ENCODE assay signal across 1 cellular context in genomic region chr1:205591522-205592351, GRCh38.
TF ChIP-seq lines count a peak whose summit lies in the region.

No MANE protein-coding gene starts in this region.

TF ChIP-seq in GM12878, 131 proteins besides CTCF, POLR2A, EP300 and RAD21 (continued from another document and continues in another):
- TF ChIP-seq EZH2 (IDR thresholded peaks at IDR 0.05; ENCODE audit: borderline replicate concordance, control insufficient read depth, low read depth, low read length): no peak
- TF ChIP-seq RCOR1 (conservative IDR thresholded peaks at IDR 0.05; ENCODE audit: low read depth, low read length): no peak
- peak; percentile 37 for TF ChIP-seq MEF2B (IDR thresholded peaks at IDR 0.05; ENCODE audit: partially characterized antibody, poor library complexity, severe bottlenecking)
- TF ChIP-seq RBBP5 (conservative IDR thresholded peaks at IDR 0.05): no peak
- TF ChIP-seq RUNX3 (IDR thresholded peaks at IDR 0.05; ENCODE audit: low read length): peak; percentile 90
- no peak for TF ChIP-seq NRF1 (conservative IDR thresholded peaks at IDR 0.05; ENCODE audit: low read depth, low read length)
- TF ChIP-seq BHLHE40 (IDR thresholded peaks at IDR 0.05; ENCODE audit: borderline replicate concordance in 1 of 2, low read depth in 2 of 2, low read length in 1 of 2): peak in 1 of 2 experiments; percentile 65; a peak in 2 of 4 replicates
- TF ChIP-seq ATF2 (IDR thresholded peaks at IDR 0.05; ENCODE audit: low read length): no peak
- no peak for TF ChIP-seq STAT3 (IDR thresholded peaks at IDR 0.05; ENCODE audit: low read depth, low read length)
- no peak for TF ChIP-seq KAT2A (conservative IDR thresholded peaks at IDR 0.05; ENCODE audit: control insufficient read depth, low read depth, low read length)
- peak; percentile 44; the same call in 1 of the 2 replicates for TF ChIP-seq MAX (IDR thresholded peaks at IDR 0.05; ENCODE audit: low read depth, low read length)
- no peak for TF ChIP-seq ESRRA (IDR thresholded peaks at IDR 0.05; ENCODE audit: low read length)
- TF ChIP-seq POLR2AphosphoS2 (IDR thresholded peaks at IDR 0.05; ENCODE audit: low read depth, low read length): no peak
- peak; percentile 90 for TF ChIP-seq IKZF2 (IDR thresholded peaks at IDR 0.05)
- no peak for TF ChIP-seq JUND (IDR thresholded peaks at IDR 0.05; ENCODE audit: low read depth, low read length)
- no peak for TF ChIP-seq PBX3 (IDR thresholded peaks at IDR 0.05; ENCODE audit: insufficient replicate concordance, low read depth, low read length)
- TF ChIP-seq ASH2L (IDR thresholded peaks at IDR 0.05; ENCODE audit: borderline replicate concordance, low read depth): no peak
- TF ChIP-seq ZNF592 (IDR thresholded peaks at IDR 0.05): peak; percentile 59; the same call in 1 of the 2 replicates
- TF ChIP-seq NR2C1 (IDR thresholded peaks at IDR 0.05): no peak
- no peak for TF ChIP-seq KDM1A (IDR thresholded peaks at IDR 0.05; ENCODE audit: borderline replicate concordance)
- TF ChIP-seq ZNF207 (IDR thresholded peaks at IDR 0.05; ENCODE audit: borderline replicate concordance): peak; percentile 96
- no peak for TF ChIP-seq BMI1 (IDR thresholded peaks at IDR 0.05; ENCODE audit: borderline replicate concordance)
- peak; percentile 95 for TF ChIP-seq IKZF1 (conservative IDR thresholded peaks at IDR 0.05)
- no peak for TF ChIP-seq TCF3 (IDR thresholded peaks at IDR 0.05; ENCODE audit: borderline replicate concordance, insufficient read depth, low read depth, low read length)
- no peak for TF ChIP-seq USF2 (IDR thresholded peaks at IDR 0.05; ENCODE audit: borderline replicate concordance, low read depth, low read length)
- TF ChIP-seq SUPT20H (IDR thresholded peaks at IDR 0.05; ENCODE audit: borderline replicate concordance, control insufficient read depth, low read depth, low read length): no peak
- TF ChIP-seq JUNB (IDR thresholded peaks at IDR 0.05): no peak
- 0 out of 2 replicates have a peak, but pooled peaks have one; percentile 43 for TF ChIP-seq NKRF (conservative IDR thresholded peaks at IDR 0.05)
- TF ChIP-seq CBX5 (IDR thresholded peaks at IDR 0.05; ENCODE audit: low read depth): peak; percentile 70; the same call in 1 of the 2 replicates
- TF ChIP-seq WRNIP1 (IDR thresholded peaks at IDR 0.05; ENCODE audit: borderline replicate concordance, low read depth, low read length): no peak
- TF ChIP-seq FOS (IDR thresholded peaks at IDR 0.05; ENCODE audit: borderline replicate concordance, extremely low read depth, insufficient read length): no peak
- TF ChIP-seq E4F1 (IDR thresholded peaks at IDR 0.05; ENCODE audit: borderline replicate concordance, partially characterized antibody): peak; percentile 50
- TF ChIP-seq NBN (IDR thresholded peaks at IDR 0.05): peak; percentile 98
- TF ChIP-seq MXI1 (IDR thresholded peaks at IDR 0.05; ENCODE audit: low read depth, low read length): peak; percentile 41; the same call in 1 of the 2 replicates
- peak; percentile 84; the same call in 1 of the 2 replicates for TF ChIP-seq CHD1 (IDR thresholded peaks at IDR 0.05; ENCODE audit: low read depth, low read length)
- peak; percentile 72; the same call in 1 of the 2 replicates for TF ChIP-seq CREM (IDR thresholded peaks at IDR 0.05; ENCODE audit: low read depth)
- TF ChIP-seq SIX5 (IDR thresholded peaks at IDR 0.05; ENCODE audit: low read depth, low read length, severe bottlenecking): no peak
- TF ChIP-seq TCF7 (IDR thresholded peaks at IDR 0.05; ENCODE audit: borderline replicate concordance): no peak
- peak; percentile 57; the same call in 1 of the 2 replicates for TF ChIP-seq RELB (IDR thresholded peaks at IDR 0.05; ENCODE audit: low read depth)
- TF ChIP-seq PAX8 (IDR thresholded peaks at IDR 0.05): no peak
- TF ChIP-seq RELA (IDR thresholded peaks at IDR 0.05; ENCODE audit: borderline replicate concordance, partially characterized antibody): peak; percentile 65
- TF ChIP-seq ZNF687 (IDR thresholded peaks at IDR 0.05): peak; percentile 93
- TF ChIP-seq BCL11A (IDR thresholded peaks at IDR 0.05; ENCODE audit: low read depth, low read length): no peak
- TF ChIP-seq ZNF622 (IDR thresholded peaks at IDR 0.05): no peak
- TF ChIP-seq EGR1 (IDR thresholded peaks at IDR 0.05; ENCODE audit: borderline replicate concordance in 1 of 2, low read depth in 2 of 2, low read length in 2 of 2): 0 out of 3 replicates have a peak, but pooled peaks of 1 of the 2 experiments have one; percentile 17
